Comparison of ENCODE assay signal across 16 cellular contexts in the genomic region with DNA sequence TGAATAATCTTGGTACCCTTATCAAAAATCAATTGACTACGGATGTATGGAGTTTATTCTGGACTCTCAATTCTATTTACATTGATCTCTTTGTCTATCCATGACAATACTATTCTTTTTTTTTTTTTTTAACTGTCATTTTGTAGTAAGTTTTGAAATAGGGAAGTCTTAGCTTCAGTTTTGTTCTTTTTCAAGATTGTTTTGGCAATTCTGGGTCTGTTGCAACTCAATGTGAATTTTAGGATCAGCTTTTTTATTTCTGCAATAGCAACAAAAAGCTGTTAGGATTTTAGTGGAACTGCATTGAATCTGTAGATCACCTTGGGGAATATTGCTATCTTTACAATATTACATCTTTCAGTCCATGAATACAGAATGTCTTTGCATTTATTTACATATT. TPM values are rescaled to one million over a fixed set of nuclear protein-coding genes. Genes with fewer than 3 reads are reported as not detected.
"Had no signal": no experiment of that assay in that cellular context is flagged by ENCODE, and none has a peak within 500 bp of the region (broad histone marks: within the 10 kb centered on the region; RNA-seq: fewer than 3 reads in every experiment).

No MANE protein-coding gene starts in this region.

- FAIRE-seq: TTC549 had no signal

- DNase-seq: activated CD4-positive, alpha-beta T cell treated with anti-CD3 and anti-CD28 coated beads, Interleukin-2, amount 50 U/mL, for 1 hour; activated naive CD4-positive, alpha-beta T cell treated with Interleukin-2 at 50 U/mL for 16 hours; activated T-cell treated with anti-CD3 and anti-CD28 coated beads for 4 hours; anterior cingulate cortex; brain microvascular endothelial cell; cortex of kidney; effector memory CD8-positive, alpha-beta T cell; foreskin melanocyte; head of caudate nucleus; immature natural killer cell; occipital lobe; stimulated activated CD4-positive, alpha-beta T cell treated with anti-CD3 and anti-CD28 coated beads, Interleukin-2, amount 100 ng/mL, for 48 hours; stimulated activated naive CD4-positive, alpha-beta T cell had no signal

- H3K4me3 Mint-ChIP-seq: effector memory CD8-positive, alpha-beta T cell; immature natural killer cell; nephron; WTC11 had no signal

- H3K27ac Mint-ChIP-seq: effector memory CD8-positive, alpha-beta T cell; immature natural killer cell; nephron; WTC11 had no signal

- ATAC-seq: effector memory CD8-positive, alpha-beta T cell; WTC11 had no signal

- H3K9me3 Mint-ChIP-seq: immature natural killer cell, nephron had no signal

- H3K36me3 Mint-ChIP-seq: WTC11 had no signal

- H3K27me3 Mint-ChIP-seq: effector memory CD8-positive, alpha-beta T cell had no signal

- H3K4me1 Mint-ChIP-seq: nephron had no signal

RNA-seq across cellular contexts. Expression of gene BTLA, which starts 21.4 kb away (rescaled TPM):
- total RNA-seq: WTC11 had no signal
